In the genomic region with DNA sequence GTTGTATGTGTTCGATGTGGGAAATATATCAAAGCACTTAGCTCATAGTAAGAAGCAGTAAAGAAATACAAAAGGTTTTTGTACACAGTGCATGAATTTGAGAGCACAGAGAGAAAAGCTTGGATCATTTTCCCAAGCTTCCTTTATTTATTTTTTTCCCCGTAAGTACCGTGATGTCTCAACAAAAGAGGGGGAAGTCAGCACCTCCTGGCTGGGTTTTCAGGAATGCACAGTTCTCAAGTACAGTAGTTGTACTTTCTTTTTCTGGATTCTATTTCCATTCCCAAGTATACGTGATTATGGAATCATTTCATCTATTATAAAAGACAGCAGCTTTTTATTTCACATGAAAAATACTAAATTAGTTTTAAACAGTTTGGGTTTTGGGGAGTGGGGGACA, we compare ENCODE assay signal across 21 cellular contexts.
"Had no signal": no experiment of that assay in that cellular context is flagged by ENCODE, and none has a peak within 500 bp of the region (broad histone marks: within the 10 kb centered on the region; RNA-seq: fewer than 3 reads in every experiment).

No MANE protein-coding gene starts in this region.

- H3K27me3 ChIP-seq: esophagus muscularis mucosa, gastrocnemius medialis, neutrophil, ovary, right atrium auricular region, sigmoid colon, stomach, transverse colon had no signal

- H3K4me3 Mint-ChIP-seq: effector memory CD8-positive, alpha-beta T cell; naive thymus-derived CD4-positive, alpha-beta T cell had no signal

- H3K9me3 Mint-ChIP-seq: effector memory CD8-positive, alpha-beta T cell had no signal

- H3K4me3 ChIP-seq: esophagus muscularis mucosa, gastrocnemius medialis, left ventricle myocardium inferior, lower lobe of right lung, ovary, right atrium auricular region, sigmoid colon, skin epidermis, stomach, thoracic aorta, transverse colon had no signal

- H3K4me1 Mint-ChIP-seq: naive thymus-derived CD4-positive, alpha-beta T cell had no signal

- H3K27ac ChIP-seq: epithelial cell of prostate, esophagus muscularis mucosa, gastrocnemius medialis, left ventricle myocardium inferior, lower lobe of right lung, neutrophil, ovary, right atrium auricular region, sigmoid colon, skin epidermis, stomach, thoracic aorta, transverse colon had no signal

- ATAC-seq: effector memory CD8-positive, alpha-beta T cell; gastrocnemius medialis; lower lobe of right lung; naive thymus-derived CD4-positive, alpha-beta T cell had no signal

- H3K4me1 ChIP-seq: esophagus muscularis mucosa, gastrocnemius medialis, left ventricle myocardium inferior, lower lobe of right lung, right atrium auricular region, sigmoid colon, stomach had no signal

- H3K9me3 ChIP-seq: esophagus muscularis mucosa, gastrocnemius medialis, left ventricle myocardium inferior, lower lobe of right lung, neutrophil, ovary, right atrium auricular region, sigmoid colon, stomach, thoracic aorta, transverse colon had no signal

- H3K27ac Mint-ChIP-seq: effector memory CD8-positive, alpha-beta T cell; naive thymus-derived CD4-positive, alpha-beta T cell had no signal

- H3K36me3 ChIP-seq: esophagus muscularis mucosa, gastrocnemius medialis, left ventricle myocardium inferior, lower lobe of right lung, neutrophil, ovary, right atrium auricular region, sigmoid colon, stomach, thoracic aorta, transverse colon had no signal

- H3K27me3 Mint-ChIP-seq: effector memory CD8-positive, alpha-beta T cell had no signal

- DNase-seq: caudate nucleus; cortex of kidney; effector memory CD8-positive, alpha-beta T cell; gastrocnemius medialis; glutamatergic neuron; left ventricle myocardium inferior; lower lobe of right lung; mesendoderm; naive thymus-derived CD4-positive, alpha-beta T cell; ovary; sigmoid colon; stimulated activated naive CD4-positive, alpha-beta T cell; stomach; substantia nigra; transverse colon had no signal

- H3K36me3 Mint-ChIP-seq: naive thymus-derived CD4-positive, alpha-beta T cell had no signal
